Comparison of ENCODE assay signal across 8 cellular contexts in genomic region chr9:6080154-6080716, GRCh38.
DNase-seq lines count a peak whose midpoint lies in the region; ATAC-seq and TF ChIP-seq lines count a peak whose summit lies in the region.

No MANE protein-coding gene starts in this region.

- peak; percentile 82 for ATAC-seq in HG02938 (IDR thresholded peaks at IDR 0.05; ENCODE audit: unreplicated experiment)
- no peak for ATAC-seq in GM18517 (IDR thresholded peaks at IDR 0.05; ENCODE audit: unreplicated experiment)

- TF ChIP-seq CTCF in GM12864 (IDR thresholded peaks at IDR 0.05; ENCODE audit: low read depth, low read length, missing control alignments), result no peak

- peak overlapping the region; percentile 38 for H3K4me3 ChIP-seq in GM12864 (ENCODE audit: low read depth, low read length)

- peak; percentile 57 for DNase-seq in GM12864 (ENCODE audit: low read depth)
- DNase-seq in NCI-H2107 treated with DMSO at 0.1 percent for 48 hours (lab: John Stamatoyannopoulos, UW; ENCODE audit: unreplicated experiment), result peak; percentile 95
- peak; percentile 30 for DNase-seq in activated CD4-positive, CD25-positive, alpha-beta regulatory T cell treated with anti-CD3 and anti-CD28 coated beads, Interleukin-2, amount 50 U/mL, for 16 hours (ENCODE audit: low read depth, low spot score)
- DNase-seq in central memory CD4-positive, alpha-beta T cell, result peak; percentile 53
- DNase-seq in iris pigment epithelial cell (ENCODE audit: low read depth), result peak; percentile 86
- peak; percentile 43 to 65 for DNase-seq in stimulated activated CD4-positive, alpha-beta T cell treated with anti-CD3 and anti-CD28 coated beads, Interleukin-12 subunit alpha, Interleukin-12 subunit beta, amount 100 ng/mL, for 24 hours (ENCODE audit: low read depth in 2 of 2)

Comparison
In these comparisons a context has a peak if more than half of its experiments do, and no peak if none do; other contexts are left out.
1. DNase-seq: peak in every context shown above with its lines; median percentile 95 in NCI-H2107 treated with DMSO at 0.1 percent for 48 hours; 86 in iris pigment epithelial cell; 57 in GM12864; 54 in stimulated activated CD4-positive, alpha-beta T cell treated with anti-CD3 and anti-CD28 coated beads, Interleukin-12 subunit alpha, Interleukin-12 subunit beta, amount 100 ng/mL, for 24 hours; 53 in central memory CD4-positive, alpha-beta T cell; 30 in activated CD4-positive, CD25-positive, alpha-beta regulatory T cell treated with anti-CD3 and anti-CD28 coated beads, Interleukin-2, amount 50 U/mL, for 16 hours.